13 cellular contexts compared by ENCODE assay signal in genomic region chr19:13130886-13131490, GRCh38. TPM values are rescaled to one million over a fixed set of nuclear protein-coding genes. Genes with fewer than 3 reads are reported as not detected.
DNase-seq lines count a peak whose midpoint lies in the region; ATAC-seq, FAIRE-seq and TF ChIP-seq lines count a peak whose summit lies in the region.
"Had no signal": no experiment of that assay in that cellular context is flagged by ENCODE, and none has a peak within 500 bp of the region (broad histone marks: within the 10 kb centered on the region; RNA-seq: fewer than 3 reads in every experiment).

No MANE protein-coding gene starts in this region.

- H3K4me1 ChIP-seq in HEK293 (ENCODE audit: control insufficient read depth, insufficient read depth, low read length) = no peaks in the 10 kb centered on the region
- no peaks in the 10 kb centered on the region for H3K4me1 ChIP-seq in GM12878 (ENCODE audit: control insufficient read depth, insufficient read depth, low read length)

- BruUV-seq in GM12878 (replicated peaks; lab: Mats Ljungman, UMichigan) = no TSS peak

- TF ChIP-seq EP300 in GM12878 (IDR thresholded peaks at IDR 0.05; ENCODE audit: borderline replicate concordance in 1 of 2, control insufficient read depth in 1 of 2, low read depth in 2 of 2, low read length in 2 of 2) = no peak

- no peak for FAIRE-seq in GM12878 (lab: Jason Lieb, UNC)
- FAIRE-seq: endothelial cell of umbilical vein had no signal

- H3K9me3 ChIP-seq in HEK293 (ENCODE audit: control insufficient read depth, insufficient read depth, low read depth, low read length) = no peaks in the 10 kb centered on the region
- no peaks in the 10 kb centered on the region for H3K9me3 ChIP-seq in GM12878 (replicated peaks; ENCODE audit: control insufficient read depth, insufficient read depth, low read length)
- H3K9me3 ChIP-seq: body of pancreas, thoracic aorta had no signal

- RAD21 ChIA-PET in GM12878 (lab: Charles Lee; ENCODE audit: unreplicated experiment) = no interaction called here

- H3K4me2 ChIP-seq in GM12878 (ENCODE audit: control insufficient read depth, insufficient read depth) = no peak overlapping the region

- in situ Hi-C loops in GM12878 (cut with MboI) = no loop called here

- no peaks in the 10 kb centered on the region for H3K27me3 ChIP-seq in GM12878 (replicated peaks in 1 of 2; ENCODE audit: control insufficient read depth in 2 of 2, insufficient read depth in 2 of 2, low read length in 1 of 2)
- H3K27me3 ChIP-seq: body of pancreas had no signal

- peaks cover 17% of the 10 kb centered on the region for H3K79me2 ChIP-seq in GM12878 (ENCODE audit: control insufficient read depth, insufficient read depth, low read length)

- TF ChIP-seq RAD21 in GM12878 (IDR thresholded peaks at IDR 0.05; ENCODE audit: insufficient read depth, low read depth, low read length) = no peak

- intact Hi-C loops in GM12878 (cut with micrococcal nuclease; ENCODE audit: unreplicated experiment) = no loop called here
- intact Hi-C loops in left ventricle myocardium superior (cut with micrococcal nuclease) = no loop called here

- H3K27ac ChIP-seq in HEK293 (ENCODE audit: extremely low read depth, low read depth, low read length) (no peak overlapping the region), GM12878 (ENCODE audit: control insufficient read depth, insufficient read depth) (no peak overlapping the region)
- H3K27ac ChIP-seq: body of pancreas, C4-2B, HL-60, thoracic aorta had no signal

- no peak for ATAC-seq in GM12878
- ATAC-seq in left ventricle myocardium superior = no peak
- ATAC-seq: body of pancreas, T-cell had no signal

- CTCF ChIA-PET in HEK293 (lab: Yijun Ruan, JAX) = interaction anchor here (0.9 kb wide), 1 partner anchor 63 kb away, joined by 4 read pairs; no protein-coding TSS in a partner anchor
- CTCF ChIA-PET in GM12878 (lab: Yijun Ruan, JAX) = interaction anchor here (0.7 kb wide), 1 partner anchor 64 kb away, joined by 3 read pairs; no protein-coding TSS in a partner anchor

- no peak overlapping the region for H2AFZ ChIP-seq in GM12878 (ENCODE audit: control insufficient read depth, low read depth, low read length)

- WGBS in GM12878 (ENCODE audit: insufficient coverage, insufficient replicate concordance, low lambda C conversion rate, missing lambda C conversion rate) = 95% methylated on average over 3 of the region's 3 CpGs

- peaks cover 7% of the 10 kb centered on the region for H4K20me1 ChIP-seq in GM12878 (ENCODE audit: control insufficient read depth, insufficient read depth)

- H3K36me3 ChIP-seq in HEK293 (ENCODE audit: control insufficient read depth in 2 of 2, insufficient read depth in 1 of 2, low read length in 2 of 2) (peaks cover 11 to 47% of the 10 kb centered on the region in 2 experiments; a peak in 2 of 3 replicates), GM12878 (ENCODE audit: control insufficient read depth in 2 of 2, insufficient read depth in 2 of 2, low read length in 1 of 2) (peaks cover 0 to 13% of the 10 kb centered on the region in 2 experiments)

- 0 out of 2 replicates have a peak, but pooled peaks have one; percentile 21 for TF ChIP-seq POLR2A in GM12878 (IDR thresholded peaks at IDR 0.05; ENCODE audit: low read depth, low read length)

- DNase-seq in GM12878 (ENCODE audit: low read depth, low spot score) (no peak), hepatic stellate cell (ENCODE audit: low spot score) (no peak), left ventricle myocardium superior (no peak)
- DNase-seq: body of pancreas, hypothalamus, NCI-H2171 treated with DMSO at 0.1 percent for 48 hours, T-cell had no signal

- POLR2A ChIA-PET in HEK293 (lab: Yijun Ruan, JAX) (interaction anchor here (1.0 to 1.6 kb wide), 5 partner anchors 8 to 193 kb away, joined by 3 to 6 read pairs (median 4); no protein-coding TSS in a partner anchor), GM12878 (lab: Charles Lee) (interaction anchor here (0.6 to 1.0 kb wide), 2 partner anchors 11 to 167 kb away, joined by 3 read pairs; no protein-coding TSS in a partner anchor)

- no peak overlapping the region for H3K9ac ChIP-seq in GM12878 (ENCODE audit: control insufficient read depth, insufficient read depth, low read length)

- H3K4me3 ChIP-seq in HEK293 (ENCODE audit: low read depth, low read length) (no peak overlapping the region), GM12878 (no peak overlapping the region)
- H3K4me3 ChIP-seq: body of pancreas, thoracic aorta had no signal

- SMC1A ChIA-PET in GM12878 (lab: Charles Lee; ENCODE audit: uncharacterized antibody, unreplicated experiment) = interaction anchor here (1.3 kb wide), 1 partner anchor 11 kb away, joined by 3 read pairs; no protein-coding TSS in a partner anchor

- TF ChIP-seq CTCF in HEK293 (tag by site-specific recombination; IDR thresholded peaks at IDR 0.05) (no peak), GM12878 (IDR thresholded peaks at IDR 0.05 in 2 of 3, conservative IDR thresholded peaks at IDR 0.05 in 1 of 3; ENCODE audit: control insufficient read depth in 2 of 3, extremely low read depth in 1 of 3, insufficient read depth in 1 of 3, low read depth in 3 of 3, low read length in 3 of 3) (no peak)

RNA-seq across cellular contexts. Expression of gene NACC1, which starts 12.9 kb away (rescaled TPM):
- 33.8 and 36.7 TPM in 2 replicates for total RNA-seq in GM12878 (2013; cell fraction: nucleolus; rRNA removed)
- total RNA-seq in GM12878 (2014; rRNA removed) = 53.0 and 68.5 TPM in 2 replicates
- 16.2 and 19.6 TPM in 2 replicates for total RNA-seq in GM12878 (2014; rRNA removed; fragmentation: Illumina TruSeq; extraction: Trizol)
- total RNA-seq in GM12878 (2021) = 116 and 120 TPM in 2 replicates
- polyA plus RNA-seq in GM12878 (2011; ENCODE audit: low read depth) = 14.2 TPM
- 9.4 and 32.3 TPM in 2 replicates for polyA plus RNA-seq in GM12878 (2011; rRNA removed)
- polyA plus RNA-seq in GM12878 (2011; cell fraction: cytosol; rRNA removed) = 75.3 and 119 TPM in 2 replicates
- polyA plus RNA-seq in GM12878 (2011; cell fraction: nucleus; rRNA removed) = 75.5 and 139 TPM in 2 replicates
- polyA plus RNA-seq in GM12878 (2012) = 32.6 and 35.0 TPM in 2 replicates
- polyA plus RNA-seq in GM12878 (2014; fragmentation: Illumina TruSeq; extraction: Trizol) = 6.1 and 18.8 TPM in 2 replicates
- polyA plus RNA-seq in GM12878 (2014; fragmentation: Nextera tagmentation; extraction: Ambion mirVana) = under 1 TPM; 0.18 to 0.27 TPM
- 86.1 and 89.6 TPM in 2 replicates for polyA plus RNA-seq in GM12878 (2014; rRNA removed)
- 1 to 10 TPM; 2.0 to 3.0 TPM for polyA plus RNA-seq in GM12878 (2016; fragmentation: Nextera tagmentation; extraction: Ambion mirVana)
- 74.5 and 114 TPM in 2 replicates for polyA minus RNA-seq in GM12878 (2011; rRNA and poly(A)+ RNA removed)
- polyA minus RNA-seq in GM12878 (2011; cell fraction: cytosol; rRNA and poly(A)+ RNA removed) = 50.9 and 52.6 TPM in 2 replicates
- polyA minus RNA-seq in GM12878 (2011; cell fraction: nucleus; rRNA and poly(A)+ RNA removed) = 12.9 and 21.6 TPM in 2 replicates
- total RNA-seq in left ventricle myocardium superior = 50.0 TPM

RNA-seq across cellular contexts. Expression of gene TRMT1, which starts 14.4 kb away (rescaled TPM):
- total RNA-seq in GM12878 (2013; cell fraction: nucleolus; rRNA removed) = 57.7 and 66.1 TPM in 2 replicates
- total RNA-seq in GM12878 (2014; rRNA removed) (33.7 and 37.0 TPM in 2 replicates), GM12878 (2014; rRNA removed; fragmentation: Illumina TruSeq; extraction: Trizol) (16.1 and 18.8 TPM in 2 replicates), GM12878 (2021) (51.4 and 53.1 TPM in 2 replicates), left ventricle myocardium superior (22.4 TPM)
- polyA plus RNA-seq in GM12878 (2011; ENCODE audit: low read depth) = 15.2 TPM
- polyA plus RNA-seq in GM12878 (2011; rRNA removed) (18.4 and 29.5 TPM in 2 replicates), GM12878 (2014; fragmentation: Illumina TruSeq; extraction: Trizol) (11.3 and 32.5 TPM in 2 replicates), GM12878 (2014; fragmentation: Nextera tagmentation; extraction: Ambion mirVana) (1 to 10 TPM; 3.4 to 4.5 TPM), GM12878 (2014; rRNA removed) (64.7 and 68.8 TPM in 2 replicates), GM12878 (2016; fragmentation: Nextera tagmentation; extraction: Ambion mirVana) (10 to 100 TPM; 52.6 to 56.3 TPM)
- polyA plus RNA-seq in GM12878 (2011; cell fraction: cytosol; rRNA removed) = 43.7 and 65.4 TPM in 2 replicates
- polyA plus RNA-seq in GM12878 (2011; cell fraction: nucleus; rRNA removed) = 346 and 425 TPM in 2 replicates
- polyA plus RNA-seq in GM12878 (2012) = 31.0 and 36.9 TPM in 2 replicates
- polyA minus RNA-seq in GM12878 (2011; rRNA and poly(A)+ RNA removed) = 17.3 and 34.2 TPM in 2 replicates
- polyA minus RNA-seq in GM12878 (2011; cell fraction: cytosol; rRNA and poly(A)+ RNA removed) = 17.8 and 33.2 TPM in 2 replicates
- polyA minus RNA-seq in GM12878 (2011; cell fraction: nucleus; rRNA and poly(A)+ RNA removed) = 36.4 and 46.4 TPM in 2 replicates

RNA-seq across cellular contexts. Expression of gene STX10, which starts 19.2 kb away (rescaled TPM):
- 13.8 and 18.2 TPM in 2 replicates for total RNA-seq in GM12878 (2013; cell fraction: nucleolus; rRNA removed)
- 56.2 and 59.0 TPM in 2 replicates for total RNA-seq in GM12878 (2014; rRNA removed)
- total RNA-seq in GM12878 (2014; rRNA removed; fragmentation: Illumina TruSeq; extraction: Trizol) = 36.3 and 38.4 TPM in 2 replicates
- 57.0 and 59.2 TPM in 2 replicates for total RNA-seq in GM12878 (2021)
- polyA plus RNA-seq in GM12878 (2011; ENCODE audit: low read depth) = 20.8 TPM
- 32.1 and 47.5 TPM in 2 replicates for polyA plus RNA-seq in GM12878 (2011; rRNA removed)
- 62.2 and 75.9 TPM in 2 replicates for polyA plus RNA-seq in GM12878 (2011; cell fraction: cytosol; rRNA removed)
- 132 and 139 TPM in 2 replicates for polyA plus RNA-seq in GM12878 (2011; cell fraction: nucleus; rRNA removed)
- polyA plus RNA-seq in GM12878 (2012) = 38.6 and 38.9 TPM in 2 replicates
- polyA plus RNA-seq in GM12878 (2014; fragmentation: Illumina TruSeq; extraction: Trizol) = 7.4 and 33.7 TPM in 2 replicates
- 1 to 10 TPM in 1 of 2 experiments, under 1 TPM in 1; 0.56 to 3.7 TPM for polyA plus RNA-seq in GM12878 (2014; fragmentation: Nextera tagmentation; extraction: Ambion mirVana)
- 76.1 and 78.9 TPM in 2 replicates for polyA plus RNA-seq in GM12878 (2014; rRNA removed)
- polyA plus RNA-seq in GM12878 (2016; fragmentation: Nextera tagmentation; extraction: Ambion mirVana) = 10 to 100 TPM; 47.7 to 50.4 TPM
- polyA minus RNA-seq in GM12878 (2011; rRNA and poly(A)+ RNA removed) = 21.1 and 22.4 TPM in 2 replicates
- polyA minus RNA-seq in GM12878 (2011; cell fraction: cytosol; rRNA and poly(A)+ RNA removed) = 15.5 and 18.8 TPM in 2 replicates
- polyA minus RNA-seq in GM12878 (2011; cell fraction: nucleus; rRNA and poly(A)+ RNA removed) = 8.9 TPM in 2 replicates
- 46.4 TPM for total RNA-seq in left ventricle myocardium superior

RNA-seq across cellular contexts. Expression of gene IER2, which starts 19.2 kb away (rescaled TPM):
- total RNA-seq in GM12878 (2013; cell fraction: nucleolus; rRNA removed) = 41.4 and 51.6 TPM in 2 replicates
- total RNA-seq in GM12878 (2014; rRNA removed) = 26.0 and 31.9 TPM in 2 replicates
- total RNA-seq in GM12878 (2014; rRNA removed; fragmentation: Illumina TruSeq; extraction: Trizol) = 9.1 and 9.5 TPM in 2 replicates
- 94.5 and 97.2 TPM in 2 replicates for total RNA-seq in GM12878 (2021)
- 9.8 TPM for polyA plus RNA-seq in GM12878 (2011; ENCODE audit: low read depth)
- 11.2 and 17.9 TPM in 2 replicates for polyA plus RNA-seq in GM12878 (2011; rRNA removed)
- polyA plus RNA-seq in GM12878 (2011; cell fraction: cytosol; rRNA removed) = 36.0 and 41.6 TPM in 2 replicates
- polyA plus RNA-seq in GM12878 (2011; cell fraction: nucleus; rRNA removed) = 127 and 170 TPM in 2 replicates
- 54.9 and 64.6 TPM in 2 replicates for polyA plus RNA-seq in GM12878 (2012)
- 7.7 and 13.2 TPM in 2 replicates for polyA plus RNA-seq in GM12878 (2014; fragmentation: Illumina TruSeq; extraction: Trizol)
- polyA plus RNA-seq in GM12878 (2014; fragmentation: Nextera tagmentation; extraction: Ambion mirVana) = 1 to 10 TPM; 2.8 to 9.3 TPM
- polyA plus RNA-seq in GM12878 (2014; rRNA removed) = 56.0 and 65.3 TPM in 2 replicates
- 10 to 100 TPM; 75.6 to 81.7 TPM for polyA plus RNA-seq in GM12878 (2016; fragmentation: Nextera tagmentation; extraction: Ambion mirVana)
- 5.2 and 11.3 TPM in 2 replicates for polyA minus RNA-seq in GM12878 (2011; rRNA and poly(A)+ RNA removed)
- 12.3 and 14.0 TPM in 2 replicates for polyA minus RNA-seq in GM12878 (2011; cell fraction: cytosol; rRNA and poly(A)+ RNA removed)
- polyA minus RNA-seq in GM12878 (2011; cell fraction: nucleus; rRNA and poly(A)+ RNA removed) = 35.5 and 63.1 TPM in 2 replicates
- total RNA-seq in left ventricle myocardium superior = 19.8 TPM

RNA-seq across cellular contexts. Expression of gene LYL1, which starts 28.3 kb away (rescaled TPM):
- total RNA-seq in GM12878 (2013; cell fraction: nucleolus; rRNA removed) = 13.0 and 16.6 TPM in 2 replicates
- total RNA-seq in GM12878 (2014; rRNA removed) (29.3 and 34.8 TPM in 2 replicates), GM12878 (2014; rRNA removed; fragmentation: Illumina TruSeq; extraction: Trizol) (5.8 and 5.9 TPM in 2 replicates), GM12878 (2021) (27.4 and 30.0 TPM in 2 replicates), left ventricle myocardium superior (8.8 TPM)
- polyA plus RNA-seq in GM12878 (2011; ENCODE audit: low read depth) = 0.52 TPM
- polyA plus RNA-seq in GM12878 (2011; rRNA removed) (0.56 and 0.62 TPM in 2 replicates), GM12878 (2014; fragmentation: Illumina TruSeq; extraction: Trizol) (1.3 and 2.4 TPM in 2 replicates), GM12878 (2014; fragmentation: Nextera tagmentation; extraction: Ambion mirVana) (under 1 TPM; 0.10 to 0.77 TPM), GM12878 (2014; rRNA removed) (25.1 and 30.8 TPM in 2 replicates), GM12878 (2016; fragmentation: Nextera tagmentation; extraction: Ambion mirVana) (1 to 10 TPM; 3.1 to 8.0 TPM)
- polyA plus RNA-seq in GM12878 (2011; cell fraction: cytosol; rRNA removed) = 0.84 and 1.5 TPM in 2 replicates
- polyA plus RNA-seq in GM12878 (2011; cell fraction: nucleus; rRNA removed) = 1.7 and 2.5 TPM in 2 replicates
- polyA plus RNA-seq in GM12878 (2012) = 6.5 and 9.4 TPM in 2 replicates
- 0.59 and 1.1 TPM in 2 replicates for polyA minus RNA-seq in GM12878 (2011; rRNA and poly(A)+ RNA removed)
- 1.7 TPM in 1 of 2 replicates, not detected in the other for polyA minus RNA-seq in GM12878 (2011; cell fraction: cytosol; rRNA and poly(A)+ RNA removed)
- 0.73 and 1.8 TPM in 2 replicates for polyA minus RNA-seq in GM12878 (2011; cell fraction: nucleus; rRNA and poly(A)+ RNA removed)
- total RNA-seq: MCF 10A had no signal
